Comparison of ENCODE assay signal across 8 cellular contexts in genomic region chr5:78295035-78295961, GRCh38. TPM values are rescaled to one million over a fixed set of nuclear protein-coding genes. Genes with fewer than 3 reads are reported as not detected.
A peak's percentile ranks its signal among the peaks of the same experiment; 100 is the strongest.
DNase-seq lines count a peak whose midpoint lies in the region; ATAC-seq lines count a peak whose summit lies in the region.

No MANE protein-coding gene starts in this region.

- no peaks in the 10 kb centered on the region for H3K9me3 ChIP-seq in muscle layer of colon (ENCODE audit: low read length)

- POLR2A ChIA-PET in activated CD4-positive, alpha-beta memory T cell treated with anti-CD3 and anti-CD28 coated beads, Interleukin-2, amount 10 ng/mL, durations not matched to agents 7 days and 5 days (lab: Charles Lee): interaction anchor here (0.6 to 7.6 kb wide), 18 partner anchors 11 to 1317 kb away, joined by 3 to 170 read pairs (median 3); partner anchors contain the start of genes AGGF1, SCAMP1, TENT2 and WDR41

- DNase-seq in DMS114 treated with DMSO at 0.1 percent for 48 hours (lab: John Stamatoyannopoulos, UW; ENCODE audit: unreplicated experiment): peak; percentile 7
- peak; percentile 63 for DNase-seq in NCI-H146 (lab: John Stamatoyannopoulos, UW)
- peak; percentile 54 for DNase-seq in activated CD4-positive, alpha-beta memory T cell treated with anti-CD3 and anti-CD28 coated beads, Interleukin-2, amount 10 ng/mL, durations not matched to agents 7 days and 5 days
- DNase-seq in effector CD8-positive, alpha-beta T cell (lab: John Stamatoyannopoulos, UW): peak; percentile 48
- peak; percentile 6 to 10 for DNase-seq in stimulated activated CD8-positive, alpha-beta memory T cell treated with anti-CD3 and anti-CD28 coated beads, Interleukin-7, amount 100 ng/mL, for 48 hours (ENCODE audit: extremely low read depth in 1 of 2, low read depth in 1 of 2)
- no peak for DNase-seq in superior temporal gyrus (ENCODE audit: extremely low spot score)

- peak overlapping the region; percentile 99 for H3K27ac ChIP-seq in muscle layer of colon (ENCODE audit: low read depth, low read length)

- peaks cover 24% of the 10 kb centered on the region for H3K36me3 Mint-ChIP-seq in activated CD4-positive, alpha-beta memory T cell treated with anti-CD3 and anti-CD28 coated beads, Interleukin-2, amount 10 ng/mL, durations not matched to agents 7 days and 5 days (ENCODE audit: low read depth)

- H3K4me1 Mint-ChIP-seq in activated CD4-positive, alpha-beta memory T cell treated with anti-CD3 and anti-CD28 coated beads, Interleukin-2, amount 10 ng/mL, durations not matched to agents 7 days and 5 days: peaks cover 30% of the 10 kb centered on the region

- no peaks in the 10 kb centered on the region for H3K27me3 ChIP-seq in muscle layer of colon (ENCODE audit: control insufficient read depth in 1 of 2, insufficient read depth in 2 of 2, low read length in 2 of 2)

- peak overlapping the region; percentile 90 to 99 for H3K4me3 ChIP-seq in muscle layer of colon (ENCODE audit: low read depth in 1 of 2, low read length in 2 of 2)

- H3K4me1 ChIP-seq in muscle layer of colon (ENCODE audit: insufficient read depth, low read length): peaks cover 22% of the 10 kb centered on the region

- peak overlapping the region; percentile 94 for H3K9ac ChIP-seq in muscle layer of colon (ENCODE audit: low read length)

- H3K27me3 Mint-ChIP-seq in activated CD4-positive, alpha-beta memory T cell treated with anti-CD3 and anti-CD28 coated beads, Interleukin-2, amount 10 ng/mL, durations not matched to agents 7 days and 5 days: peaks cover 3% of the 10 kb centered on the region

- ATAC-seq in GM21717 (IDR thresholded peaks at IDR 0.05; ENCODE audit: unreplicated experiment): peak; percentile 15

- CTCF ChIA-PET in activated CD4-positive, alpha-beta memory T cell treated with anti-CD3 and anti-CD28 coated beads, Interleukin-2, amount 10 ng/mL, durations not matched to agents 7 days and 5 days (lab: Charles Lee): interaction anchor here (0.6 to 6.0 kb wide), 11 partner anchors 9 to 156 kb away, joined by 3 to 68 read pairs (median 4); partner anchors contain the start of gene SCAMP1

- H3K36me3 ChIP-seq in muscle layer of colon (ENCODE audit: insufficient read depth, low read length): no peaks in the 10 kb centered on the region

- peak overlapping the region; percentile 96 for H3K27ac Mint-ChIP-seq in activated CD4-positive, alpha-beta memory T cell treated with anti-CD3 and anti-CD28 coated beads, Interleukin-2, amount 10 ng/mL, durations not matched to agents 7 days and 5 days

- peak overlapping the region; percentile 94 for H3K4me3 Mint-ChIP-seq in activated CD4-positive, alpha-beta memory T cell treated with anti-CD3 and anti-CD28 coated beads, Interleukin-2, amount 10 ng/mL, durations not matched to agents 7 days and 5 days

- no peaks in the 10 kb centered on the region for H3K9me3 Mint-ChIP-seq in activated CD4-positive, alpha-beta memory T cell treated with anti-CD3 and anti-CD28 coated beads, Interleukin-2, amount 10 ng/mL, durations not matched to agents 7 days and 5 days

RNA-seq across cellular contexts. Expression of gene AP3B1, which starts 0.8 kb away (rescaled TPM):
- total RNA-seq in activated CD4-positive, alpha-beta memory T cell treated with anti-CD3 and anti-CD28 coated beads, Interleukin-2, amount 10 ng/mL, durations not matched to agents 7 days and 5 days: 10 to 100 TPM; 40.3 to 42.7 TPM
